In genomic region chr1:22317231-22317919, GRCh38 we compare ENCODE assay signal across 9 cellular contexts.
DNase-seq lines count a peak whose midpoint lies in the region; ATAC-seq and TF ChIP-seq lines count a peak whose summit lies in the region.
"Had no signal": no experiment of that assay in that cellular context is flagged by ENCODE, and none has a peak within 500 bp of the region (broad histone marks: within the 10 kb centered on the region; RNA-seq: fewer than 3 reads in every experiment).

No MANE protein-coding gene starts in this region.

- no peak overlapping the region for H3K27ac Mint-ChIP-seq in osteocyte (ENCODE audit: unreplicated experiment)
- H3K27ac Mint-ChIP-seq in stimulated activated memory B cell treated with anti-CD40 and anti-IgM and Interleukin-4, amounts not matched to agents 10 μg/mL and 1 μg/mL and 100 μg/mL, for 72 hours = no peak overlapping the region

- no peaks in the 10 kb centered on the region for H3K4me1 ChIP-seq in mammary epithelial cell (ENCODE audit: insufficient read depth, low read length)
- H3K4me1 ChIP-seq: breast epithelium had no signal

- H3K27me3 ChIP-seq in mammary epithelial cell (ENCODE audit: insufficient read depth, low read length) = no peaks in the 10 kb centered on the region
- H3K27me3 ChIP-seq: breast epithelium had no signal

- H3K4me2 ChIP-seq in mammary epithelial cell (ENCODE audit: insufficient read depth, low read depth, low read length) = no peak overlapping the region

- no peaks in the 10 kb centered on the region for H3K9me3 Mint-ChIP-seq in osteocyte (ENCODE audit: unreplicated experiment)
- no peaks in the 10 kb centered on the region for H3K9me3 Mint-ChIP-seq in stimulated activated memory B cell treated with anti-CD40 and anti-IgM and Interleukin-4, amounts not matched to agents 10 μg/mL and 1 μg/mL and 100 μg/mL, for 72 hours

- no peaks in the 10 kb centered on the region for H3K36me3 Mint-ChIP-seq in osteocyte (ENCODE audit: unreplicated experiment)
- H3K36me3 Mint-ChIP-seq in stimulated activated memory B cell treated with anti-CD40 and anti-IgM and Interleukin-4, amounts not matched to agents 10 μg/mL and 1 μg/mL and 100 μg/mL, for 72 hours = no peaks in the 10 kb centered on the region

- peaks cover 17% of the 10 kb centered on the region for H3K27me3 Mint-ChIP-seq in osteocyte (ENCODE audit: unreplicated experiment)
- H3K27me3 Mint-ChIP-seq in stimulated activated memory B cell treated with anti-CD40 and anti-IgM and Interleukin-4, amounts not matched to agents 10 μg/mL and 1 μg/mL and 100 μg/mL, for 72 hours = peaks cover 43% of the 10 kb centered on the region

- H3K79me2 ChIP-seq in mammary epithelial cell (ENCODE audit: insufficient read depth, low read length) = no peaks in the 10 kb centered on the region

- no peak overlapping the region for H2AFZ ChIP-seq in mammary epithelial cell (ENCODE audit: low read depth, low read length)

- H3K36me3 ChIP-seq in mammary epithelial cell (ENCODE audit: insufficient read depth, low read length) = no peaks in the 10 kb centered on the region
- H3K36me3 ChIP-seq: breast epithelium had no signal

- H3K4me3 ChIP-seq in mammary epithelial cell (replicated peaks in 1 of 3; ENCODE audit: insufficient read depth in 1 of 3, low read depth in 2 of 3, low read length in 3 of 3) = no peak overlapping the region
- H3K4me3 ChIP-seq: breast epithelium had no signal

- intact Hi-C loops in mammary epithelial cell (cut with micrococcal nuclease) = no loop called here

- H3K4me3 Mint-ChIP-seq in osteocyte (ENCODE audit: unreplicated experiment) = no peak overlapping the region
- H3K4me3 Mint-ChIP-seq in stimulated activated memory B cell treated with anti-CD40 and anti-IgM and Interleukin-4, amounts not matched to agents 10 μg/mL and 1 μg/mL and 100 μg/mL, for 72 hours = no peak overlapping the region

- H4K20me1 ChIP-seq in mammary epithelial cell (ENCODE audit: insufficient read depth, low read length) = no peaks in the 10 kb centered on the region

- H3K27ac ChIP-seq in mammary epithelial cell (ENCODE audit: insufficient read depth, low read depth, low read length) (no peak overlapping the region), substantia nigra (ENCODE audit: low read depth, low read length, poor library complexity, severe bottlenecking) (no peak overlapping the region)
- H3K27ac ChIP-seq: breast epithelium had no signal

- 97% methylated on average over 5 of the region's 10 CpGs for WGBS in mammary epithelial cell (ENCODE audit: low coverage, missing lambda C conversion rate)

- H3K4me1 Mint-ChIP-seq in osteocyte (ENCODE audit: unreplicated experiment) = no peaks in the 10 kb centered on the region
- H3K4me1 Mint-ChIP-seq in stimulated activated memory B cell treated with anti-CD40 and anti-IgM and Interleukin-4, amounts not matched to agents 10 μg/mL and 1 μg/mL and 100 μg/mL, for 72 hours = no peaks in the 10 kb centered on the region

- TF ChIP-seq CTCF in mammary epithelial cell (conservative IDR thresholded peaks at IDR 0.05 in 1 of 2, IDR thresholded peaks at IDR 0.05 in 1 of 2; ENCODE audit: extremely low read depth in 1 of 2, insufficient read depth in 1 of 2, low read depth in 1 of 2, low read length in 2 of 2) (peak; percentile 41 to 52), osteocyte (IDR thresholded peaks at IDR 0.05) (peak; percentile 51)

- H3K9me3 ChIP-seq in mammary epithelial cell (replicated peaks; ENCODE audit: insufficient read depth, low read length) = no peaks in the 10 kb centered on the region
- H3K9me3 ChIP-seq: breast epithelium had no signal

- dilution Hi-C loops in mammary epithelial cell (cut with HindIII; ENCODE audit: low sequenced_read_pairs) = loop anchor here (5.0 kb wide), 3 partner anchors 35 to 115 kb away; no protein-coding TSS in a partner anchor

- peak; percentile 27 for DNase-seq in activated CD4-positive, CD25-positive, alpha-beta regulatory T cell treated with anti-CD3 and anti-CD28 coated beads, Interleukin-2, amount 50 U/mL, for 72 hours
- DNase-seq in KBM-7 (peak; percentile 41), mammary epithelial cell (no peak), osteocyte (ENCODE audit: extremely low spot score, unreplicated experiment) (peak; percentile 49), substantia nigra (lab: John Stamatoyannopoulos, UW) (no peak)

- CTCF ChIA-PET in mammary epithelial cell (lab: Charles Lee; ENCODE audit: low non-redundant PET) = no interaction called here

- H3K9ac ChIP-seq in mammary epithelial cell (ENCODE audit: insufficient read depth, low read length) = no peak overlapping the region

- no peak for ATAC-seq in activated CD4-positive, CD25-positive, alpha-beta regulatory T cell treated with anti-CD3 and anti-CD28 coated beads, Interleukin-2, amount 50 U/mL, for 24 hours
- no peak for ATAC-seq in stimulated activated memory B cell treated with anti-CD40 and anti-IgM and Interleukin-4, amounts not matched to agents 10 μg/mL and 1 μg/mL and 100 μg/mL, for 72 hours
- ATAC-seq in HG03159 (IDR thresholded peaks at IDR 0.05; ENCODE audit: unreplicated experiment) = no peak

- in situ Hi-C loops in KBM-7 (cut with MboI; ENCODE audit: low pct_unique_long_range_greater_than_20kb, low sequenced_read_pairs) = no loop called here
- in situ Hi-C loops in mammary epithelial cell (cut with MboI; ENCODE audit: low sequenced_read_pairs in 2 of 2) = no loop called here

- no TSS peak for BruUV-seq in mammary epithelial cell (replicated peaks; lab: Mats Ljungman, UMichigan)

Comparison
In these comparisons a context has a peak if more than half of its experiments do, and no peak if none do; other contexts are left out.
1. DNase-seq: peak in activated CD4-positive, CD25-positive, alpha-beta regulatory T cell treated with anti-CD3 and anti-CD28 coated beads, Interleukin-2, amount 50 U/mL, for 72 hours (single experiment), KBM-7 (single experiment) and osteocyte (single experiment); none in mammary epithelial cell (single experiment) and substantia nigra (0 of 49).